Comparison of ENCODE assay signal across 23 cellular contexts in genomic region chr3:113977822-113978221, GRCh38. TPM values are rescaled to one million over a fixed set of nuclear protein-coding genes. Genes with fewer than 3 reads are reported as not detected.
DNase-seq lines count a peak whose midpoint lies in the region; ATAC-seq, FAIRE-seq and TF ChIP-seq lines count a peak whose summit lies in the region.
"Had no signal": no experiment of that assay in that cellular context is flagged by ENCODE, and none has a peak within 500 bp of the region (broad histone marks: within the 10 kb centered on the region; RNA-seq: fewer than 3 reads in every experiment).

No MANE protein-coding gene starts in this region.

- no peak for TF ChIP-seq POLR2A in GM12892 (IDR thresholded peaks at IDR 0.05; ENCODE audit: low read depth, low read length)

- H4K20me1 ChIP-seq in BLaER1 = no peaks in the 10 kb centered on the region

- peaks cover 34 to 52% of the 10 kb centered on the region in 2 donors for H3K36me3 Mint-ChIP-seq in stimulated activated naive B cell treated with anti-CD40 and anti-IgM and Interleukin-4, amounts not matched to agents 10 μg/mL and 1 μg/mL and 100 μg/mL, for 72 hours

- peaks cover 24% of the 10 kb centered on the region for H3K9me3 ChIP-seq in BLaER1
- H3K9me3 ChIP-seq in HAP-1 = no peaks in the 10 kb centered on the region
- H3K9me3 ChIP-seq: BE2C had no signal

- no peak overlapping the region for H3K27ac Mint-ChIP-seq in stimulated activated naive B cell treated with anti-CD40 and anti-IgM and Interleukin-4, amounts not matched to agents 10 μg/mL and 1 μg/mL and 100 μg/mL, for 72 hours
- H3K27ac Mint-ChIP-seq: CD14-positive monocyte, GM23338, HFFc6 had no signal

- no peak overlapping the region for H3K27ac ChIP-seq in BLaER1

- H3K27me3 ChIP-seq in BLaER1 (no peaks in the 10 kb centered on the region), HAP-1 (ENCODE audit: low read depth) (no peaks in the 10 kb centered on the region)

- peaks cover 16% of the 10 kb centered on the region for H3K4me1 ChIP-seq in BLaER1
- no peaks in the 10 kb centered on the region for H3K4me1 ChIP-seq in HAP-1
- H3K4me1 ChIP-seq: BE2C had no signal

- H3K4me1 Mint-ChIP-seq in stimulated activated naive B cell treated with anti-CD40 and anti-IgM and Interleukin-4, amounts not matched to agents 10 μg/mL and 1 μg/mL and 100 μg/mL, for 72 hours = peaks cover 20 to 32% of the 10 kb centered on the region in 2 donors
- H3K4me1 Mint-ChIP-seq: CD4-positive, alpha-beta memory T cell; GM23338 had no signal

- H3K4me3 ChIP-seq in BLaER1 (no peak overlapping the region), HAP-1 (no peak overlapping the region)
- H3K4me3 ChIP-seq: GM12878, GM23338 had no signal

- no peaks in the 10 kb centered on the region for H3K27me3 Mint-ChIP-seq in stimulated activated naive B cell treated with anti-CD40 and anti-IgM and Interleukin-4, amounts not matched to agents 10 μg/mL and 1 μg/mL and 100 μg/mL, for 72 hours
- H3K27me3 Mint-ChIP-seq: CD4-positive, alpha-beta memory T cell; IgD-negative memory B cell had no signal

- H3K36me3 ChIP-seq in BLaER1 = peaks cover 6% of the 10 kb centered on the region
- H3K36me3 ChIP-seq in HAP-1 (replicated peaks) = no peaks in the 10 kb centered on the region
- H3K36me3 ChIP-seq: BE2C had no signal

- H3K4me2 ChIP-seq in BLaER1 = peak overlapping the region; percentile 40; the same call in 1 of the 2 replicates
- H3K4me2 ChIP-seq: GM23338 had no signal

- no peak overlapping the region for H3K9ac ChIP-seq in BLaER1

- FAIRE-seq in GM12892 (lab: Jason Lieb, UNC) = peak; percentile 86
- FAIRE-seq: GM12878, GM18507, H54, HepG2 had no signal

- in situ Hi-C loops in HAP-1 (cut with MboI; ENCODE audit: low sequenced_read_pairs) = no loop called here

- H3K9me3 Mint-ChIP-seq in stimulated activated naive B cell treated with anti-CD40 and anti-IgM and Interleukin-4, amounts not matched to agents 10 μg/mL and 1 μg/mL and 100 μg/mL, for 72 hours = peaks cover 15% of the 10 kb centered on the region in 2 donors

- DNase-seq in GM12892 (ENCODE audit: insufficient read length) (no peak), germinal center (ENCODE audit: low spot score) (peak; percentile 14), NCI-H1694 (lab: John Stamatoyannopoulos, UW) (no peak), HAP-1 (ENCODE audit: low spot score in 2 of 2) (no peak)
- DNase-seq in stimulated activated naive B cell treated with anti-CD40 and anti-IgM and Interleukin-4, amounts not matched to agents 10 μg/mL and 1 μg/mL and 100 μg/mL, for 72 hours = peak; percentile 13
- DNase-seq: BE2C; CD4-positive, alpha-beta memory T cell; DMS 273 treated with DMSO at 0.1 percent for 48 hours; DMS53; DND-41; EL; HFFc6; KBM-7 had no signal

- ATAC-seq in stimulated activated naive B cell treated with anti-CD40 and anti-IgM and Interleukin-4, amounts not matched to agents 10 μg/mL and 1 μg/mL and 100 μg/mL, for 72 hours (replicated peaks) = peak; percentile 74 to 78
- no peak for ATAC-seq in HG02588 (IDR thresholded peaks at IDR 0.05; ENCODE audit: unreplicated experiment)
- ATAC-seq: GM12878, GM23338, HCT116, HepG2 had no signal

- no peak overlapping the region for H3K4me3 Mint-ChIP-seq in stimulated activated naive B cell treated with anti-CD40 and anti-IgM and Interleukin-4, amounts not matched to agents 10 μg/mL and 1 μg/mL and 100 μg/mL, for 72 hours
- H3K4me3 Mint-ChIP-seq: CD14-positive monocyte; CD4-positive, alpha-beta memory T cell; GM23338; HFFc6 had no signal

RNA-seq across cellular contexts. Expression of gene ZDHHC23, which starts 30.0 kb away (rescaled TPM):
- polyA plus RNA-seq in GM12892 (2012; ENCODE audit: missing spikeins) = 1.7 TPM

Comparison
In these comparisons a context has a peak if more than half of its experiments do, and no peak if none do; other contexts are left out.
1. DNase-seq: peak in germinal center (single experiment) and stimulated activated naive B cell treated with anti-CD40 and anti-IgM and Interleukin-4, amounts not matched to agents 10 μg/mL and 1 μg/mL and 100 μg/mL, for 72 hours (single experiment); none in GM12892 (single experiment), NCI-H1694 (single experiment) and HAP-1 (0 of 2).